In genomic region chrX:48698306-48698705, GRCh38 we compare ENCODE assay signal across 1 cellular context.
TF ChIP-seq lines count a peak whose summit lies in the region.

No MANE protein-coding gene starts in this region.

TF ChIP-seq in GM12878, 131 proteins besides CTCF, POLR2A, EP300 and RAD21:
- TF ChIP-seq NR2F1 (conservative IDR thresholded peaks at IDR 0.05) (no peak), NFIC (IDR thresholded peaks at IDR 0.05; ENCODE audit: low read depth, low read length) (no peak)
- TF ChIP-seq, protein P1, sequence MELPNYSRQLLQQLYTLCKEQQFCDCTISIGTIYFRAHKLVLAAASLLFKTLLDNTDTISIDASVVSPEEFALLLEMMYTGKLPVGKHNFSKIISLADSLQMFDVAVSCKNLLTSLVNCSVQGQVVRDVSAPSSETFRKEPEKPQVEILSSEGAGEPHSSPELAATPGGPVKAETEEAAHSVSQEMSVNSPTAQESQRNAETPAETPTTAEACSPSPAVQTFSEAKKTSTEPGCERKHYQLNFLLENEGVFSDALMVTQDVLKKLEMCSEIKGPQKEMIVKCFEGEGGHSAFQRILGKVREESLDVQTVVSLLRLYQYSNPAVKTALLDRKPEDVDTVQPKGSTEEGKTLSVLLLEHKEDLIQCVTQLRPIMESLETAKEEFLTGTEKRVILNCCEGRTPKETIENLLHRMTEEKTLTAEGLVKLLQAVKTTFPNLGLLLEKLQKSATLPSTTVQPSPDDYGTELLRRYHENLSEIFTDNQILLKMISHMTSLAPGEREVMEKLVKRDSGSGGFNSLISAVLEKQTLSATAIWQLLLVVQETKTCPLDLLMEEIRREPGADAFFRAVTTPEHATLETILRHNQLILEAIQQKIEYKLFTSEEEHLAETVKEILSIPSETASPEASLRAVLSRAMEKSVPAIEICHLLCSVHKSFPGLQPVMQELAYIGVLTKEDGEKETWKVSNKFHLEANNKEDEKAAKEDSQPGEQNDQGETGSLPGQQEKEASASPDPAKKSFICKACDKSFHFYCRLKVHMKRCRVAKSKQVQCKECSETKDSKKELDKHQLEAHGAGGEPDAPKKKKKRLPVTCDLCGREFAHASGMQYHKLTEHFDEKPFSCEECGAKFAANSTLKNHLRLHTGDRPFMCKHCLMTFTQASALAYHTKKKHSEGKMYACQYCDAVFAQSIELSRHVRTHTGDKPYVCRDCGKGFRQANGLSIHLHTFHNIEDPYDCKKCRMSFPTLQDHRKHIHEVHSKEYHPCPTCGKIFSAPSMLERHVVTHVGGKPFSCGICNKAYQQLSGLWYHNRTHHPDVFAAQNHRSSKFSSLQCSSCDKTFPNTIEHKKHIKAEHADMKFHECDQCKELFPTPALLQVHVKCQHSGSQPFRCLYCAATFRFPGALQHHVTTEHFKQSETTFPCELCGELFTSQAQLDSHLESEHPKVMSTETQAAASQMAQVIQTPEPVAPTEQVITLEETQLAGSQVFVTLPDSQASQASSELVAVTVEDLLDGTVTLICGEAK (IDR thresholded peaks at IDR 0.05; ENCODE audit: borderline replicate concordance), result no peak
